Comparison of ENCODE assay signal across 8 cellular contexts in genomic region chr19:39970424-39970673, GRCh38. TPM values are rescaled to one million over a fixed set of nuclear protein-coding genes. Genes with fewer than 3 reads are reported as not detected.
A peak's percentile ranks its signal among the peaks of the same experiment; 100 is the strongest.
DNase-seq lines count a peak whose midpoint lies in the region; ATAC-seq lines count a peak whose summit lies in the region.

No MANE protein-coding gene starts in this region.

- intact Hi-C loops in activated T-helper 2 cell treated with anti-CD3 and anti-CD28 coated beads, Interferon-gamma antibody, Interleukin-2, Interleukin-4, amounts not matched to agents 10 μg/mL and 5 μg/mL and 100 μg/mL, durations not matched to agents 14 hours and 24 hours and 36 hours (cut with micrococcal nuclease): loop anchor here (1.0 to 5.0 kb wide), 2 partner anchors 29 to 138 kb away; partner anchors contain the start of gene DYRK1B

- peaks cover 26% of the 10 kb centered on the region for H3K36me3 ChIP-seq in iPS-18a (ENCODE audit: control insufficient read depth, low read depth, low read length)

- H3K4me3 ChIP-seq in Jurkat, Clone E6-1 (ENCODE audit: low read length): peak overlapping the region; percentile 75
- H3K4me3 ChIP-seq in iPS-18a (ENCODE audit: low read length): peak overlapping the region; percentile 95

- H3K27ac ChIP-seq in iPS-18a (ENCODE audit: low read length): peak overlapping the region; percentile 60

- peak overlapping the region; percentile 92 for H3K4me3 Mint-ChIP-seq in activated T-helper 2 cell treated with anti-CD3 and anti-CD28 coated beads, Interferon-gamma antibody, Interleukin-2, Interleukin-4, amounts not matched to agents 10 μg/mL and 5 μg/mL and 100 μg/mL, durations not matched to agents 14 hours and 24 hours and 36 hours (ENCODE audit: low read depth)
- H3K4me3 Mint-ChIP-seq in stimulated activated memory B cell treated with anti-CD40 and anti-IgM and Interleukin-4, amounts not matched to agents 10 μg/mL and 1 μg/mL and 100 μg/mL, for 72 hours: peak overlapping the region; percentile 88

- peak overlapping the region; percentile 87 for H3K9ac ChIP-seq in iPS-18a (ENCODE audit: low read length)

- peaks cover 51% of the 10 kb centered on the region for H3K36me3 Mint-ChIP-seq in activated T-helper 2 cell treated with anti-CD3 and anti-CD28 coated beads, Interferon-gamma antibody, Interleukin-2, Interleukin-4, amounts not matched to agents 10 μg/mL and 5 μg/mL and 100 μg/mL, durations not matched to agents 14 hours and 24 hours and 36 hours (ENCODE audit: low read depth)
- peaks cover 23% of the 10 kb centered on the region for H3K36me3 Mint-ChIP-seq in stimulated activated memory B cell treated with anti-CD40 and anti-IgM and Interleukin-4, amounts not matched to agents 10 μg/mL and 1 μg/mL and 100 μg/mL, for 72 hours

- peak overlapping the region; percentile 96 for H3K27ac Mint-ChIP-seq in activated T-helper 2 cell treated with anti-CD3 and anti-CD28 coated beads, Interferon-gamma antibody, Interleukin-2, Interleukin-4, amounts not matched to agents 10 μg/mL and 5 μg/mL and 100 μg/mL, durations not matched to agents 14 hours and 24 hours and 36 hours
- H3K27ac Mint-ChIP-seq in stimulated activated memory B cell treated with anti-CD40 and anti-IgM and Interleukin-4, amounts not matched to agents 10 μg/mL and 1 μg/mL and 100 μg/mL, for 72 hours: peak overlapping the region; percentile 95

- peak; percentile 13 for ATAC-seq in stimulated activated memory B cell treated with anti-CD40 and anti-IgM and Interleukin-4, amounts not matched to agents 10 μg/mL and 1 μg/mL and 100 μg/mL, for 72 hours
- ATAC-seq in HG03571 (IDR thresholded peaks at IDR 0.05; ENCODE audit: unreplicated experiment) (no peak), GM18861 (IDR thresholded peaks at IDR 0.05; ENCODE audit: unreplicated experiment) (no peak)

- H3K9me3 Mint-ChIP-seq in activated T-helper 2 cell treated with anti-CD3 and anti-CD28 coated beads, Interferon-gamma antibody, Interleukin-2, Interleukin-4, amounts not matched to agents 10 μg/mL and 5 μg/mL and 100 μg/mL, durations not matched to agents 14 hours and 24 hours and 36 hours: no peaks in the 10 kb centered on the region
- no peaks in the 10 kb centered on the region for H3K9me3 Mint-ChIP-seq in stimulated activated memory B cell treated with anti-CD40 and anti-IgM and Interleukin-4, amounts not matched to agents 10 μg/mL and 1 μg/mL and 100 μg/mL, for 72 hours

- peak; percentile 50 for DNase-seq in NCI-H2196 treated with DMSO at 0.1 percent for 48 hours (lab: John Stamatoyannopoulos, UW; ENCODE audit: unreplicated experiment)
- DNase-seq in NCI-H2196 (lab: John Stamatoyannopoulos, UW; ENCODE audit: unreplicated experiment): no peak
- DNase-seq in Jurkat, Clone E6-1 (ENCODE audit: low read depth, low spot score): no peak
- DNase-seq in activated T-helper 2 cell treated with anti-CD3 and anti-CD28 coated beads, Interferon-gamma antibody, Interleukin-2, Interleukin-4, amounts not matched to agents 10 μg/mL and 5 μg/mL and 100 μg/mL, durations not matched to agents 14 hours and 24 hours and 36 hours (ENCODE audit: low spot score): no peak

- H3K4me1 ChIP-seq in iPS-18a (ENCODE audit: control insufficient read depth, low read depth, low read length): no peaks in the 10 kb centered on the region

- no peaks in the 10 kb centered on the region for H3K9me3 ChIP-seq in iPS-18a (ENCODE audit: control insufficient read depth, low read depth, low read length)

- H3K27me3 Mint-ChIP-seq in activated T-helper 2 cell treated with anti-CD3 and anti-CD28 coated beads, Interferon-gamma antibody, Interleukin-2, Interleukin-4, amounts not matched to agents 10 μg/mL and 5 μg/mL and 100 μg/mL, durations not matched to agents 14 hours and 24 hours and 36 hours (ENCODE audit: low read depth): no peaks in the 10 kb centered on the region
- H3K27me3 Mint-ChIP-seq in stimulated activated memory B cell treated with anti-CD40 and anti-IgM and Interleukin-4, amounts not matched to agents 10 μg/mL and 1 μg/mL and 100 μg/mL, for 72 hours: no peaks in the 10 kb centered on the region

- H3K27me3 ChIP-seq in iPS-18a (ENCODE audit: control insufficient read depth, insufficient read depth, low read length): no peaks in the 10 kb centered on the region

- peaks cover 42% of the 10 kb centered on the region for H3K4me1 Mint-ChIP-seq in activated T-helper 2 cell treated with anti-CD3 and anti-CD28 coated beads, Interferon-gamma antibody, Interleukin-2, Interleukin-4, amounts not matched to agents 10 μg/mL and 5 μg/mL and 100 μg/mL, durations not matched to agents 14 hours and 24 hours and 36 hours (ENCODE audit: low read depth)
- peaks cover 44% of the 10 kb centered on the region for H3K4me1 Mint-ChIP-seq in stimulated activated memory B cell treated with anti-CD40 and anti-IgM and Interleukin-4, amounts not matched to agents 10 μg/mL and 1 μg/mL and 100 μg/mL, for 72 hours

RNA-seq across cellular contexts. Expression of gene PSMC4, which starts 0.6 kb away (rescaled TPM):
- polyA plus RNA-seq in Jurkat, Clone E6-1 (2012; ENCODE audit: insufficient read depth, insufficient read length): 154 TPM
- 169 and 174 TPM in 2 replicates for total RNA-seq in activated T-helper 2 cell treated with anti-CD3 and anti-CD28 coated beads, Interferon-gamma antibody, Interleukin-2, Interleukin-4, amounts not matched to agents 10 μg/mL and 5 μg/mL and 100 μg/mL, durations not matched to agents 14 hours and 24 hours and 36 hours

RNA-seq across cellular contexts. Expression of gene ZNF546, which starts 26.5 kb away (rescaled TPM):
- 2.2 TPM for polyA plus RNA-seq in Jurkat, Clone E6-1 (2012; ENCODE audit: insufficient read depth, insufficient read length)
- total RNA-seq in activated T-helper 2 cell treated with anti-CD3 and anti-CD28 coated beads, Interferon-gamma antibody, Interleukin-2, Interleukin-4, amounts not matched to agents 10 μg/mL and 5 μg/mL and 100 μg/mL, durations not matched to agents 14 hours and 24 hours and 36 hours: 4.6 and 5.2 TPM in 2 replicates

RNA-seq across cellular contexts. Expression of gene FCGBP, which starts 35.9 kb away (rescaled TPM):
- 1.9 TPM for polyA plus RNA-seq in Jurkat, Clone E6-1 (2012; ENCODE audit: insufficient read depth, insufficient read length)
- total RNA-seq in activated T-helper 2 cell treated with anti-CD3 and anti-CD28 coated beads, Interferon-gamma antibody, Interleukin-2, Interleukin-4, amounts not matched to agents 10 μg/mL and 5 μg/mL and 100 μg/mL, durations not matched to agents 14 hours and 24 hours and 36 hours: 2.4 and 2.5 TPM in 2 replicates
